ENCODE assay signal across 8 cellular contexts in the genomic region with DNA sequence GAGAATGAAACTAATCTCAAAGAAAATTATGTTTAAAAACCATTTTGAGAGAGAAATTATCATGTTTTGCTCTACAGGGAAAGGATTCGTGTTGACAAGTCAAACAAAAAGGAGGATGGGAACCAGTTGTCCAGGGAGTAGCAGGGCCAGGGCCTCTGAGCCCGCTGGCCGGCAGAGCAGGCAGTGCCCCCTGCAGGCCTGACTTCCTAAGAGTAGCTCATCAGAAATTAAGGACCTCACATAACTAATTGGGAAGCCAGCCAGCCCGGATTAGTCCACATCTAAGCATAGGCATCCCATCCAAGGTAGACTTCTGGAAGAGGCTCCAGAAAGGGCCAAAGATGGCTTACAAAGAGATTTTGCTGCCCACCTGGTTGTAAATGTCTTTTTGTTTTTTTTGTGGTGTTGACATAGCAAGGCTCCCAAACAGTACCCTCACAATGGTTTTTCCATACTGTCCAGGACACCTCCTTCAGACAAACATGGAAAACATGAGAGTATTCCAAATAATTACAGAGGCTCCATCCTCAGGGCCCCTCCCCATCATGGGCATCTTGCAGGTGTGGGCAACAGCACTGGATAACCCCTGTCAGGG.
DNase-seq lines count a peak whose midpoint lies in the region; ATAC-seq lines count a peak whose summit lies in the region.

No MANE protein-coding gene starts in this region.

- no peaks in the 10 kb centered on the region for H3K36me3 Mint-ChIP-seq in activated CD4-positive, alpha-beta T cell treated with anti-CD3 and anti-CD28 coated beads, Interleukin-2, amount 10 ng/mL, durations not matched to agents 7 days and 5 days (ENCODE audit: low read depth)

- H3K4me3 Mint-ChIP-seq in activated CD4-positive, alpha-beta T cell treated with anti-CD3 and anti-CD28 coated beads, Interleukin-2, amount 10 ng/mL, durations not matched to agents 7 days and 5 days = no peak overlapping the region

- H3K27me3 Mint-ChIP-seq in activated CD4-positive, alpha-beta T cell treated with anti-CD3 and anti-CD28 coated beads, Interleukin-2, amount 10 ng/mL, durations not matched to agents 7 days and 5 days = no peaks in the 10 kb centered on the region

- DNase-seq in SIG-M5 treated with dmso at 0.1 percent for 504 hours (lab: John Stamatoyannopoulos, UW; ENCODE audit: unreplicated experiment) (peak; percentile 33), SIG-M5 (lab: John Stamatoyannopoulos, UW) (no peak), MV-4-11 (lab: John Stamatoyannopoulos, UW) (peak; percentile 43), myocyte (ENCODE audit: low read depth) (peak; percentile 65)
- DNase-seq in activated CD4-positive, alpha-beta T cell treated with anti-CD3 and anti-CD28 coated beads, Interleukin-2, amount 10 ng/mL, durations not matched to agents 7 days and 5 days = peak; percentile 19

- ATAC-seq in esophagus mucosa (peak; percentile 81), HG03521 (IDR thresholded peaks at IDR 0.05; ENCODE audit: unreplicated experiment) (no peak), GM21447 (IDR thresholded peaks at IDR 0.05; ENCODE audit: unreplicated experiment) (no peak)

- H3K4me1 Mint-ChIP-seq in activated CD4-positive, alpha-beta T cell treated with anti-CD3 and anti-CD28 coated beads, Interleukin-2, amount 10 ng/mL, durations not matched to agents 7 days and 5 days = no peaks in the 10 kb centered on the region

- CTCF ChIA-PET in activated CD4-positive, alpha-beta T cell treated with anti-CD3 and anti-CD28 coated beads, Interleukin-2, amount 10 ng/mL, durations not matched to agents 7 days and 5 days (lab: Charles Lee) = interaction anchor here (0.7 to 1.4 kb wide), 4 partner anchors 8 to 409 kb away, joined by 3 to 4 read pairs (median 4); no protein-coding TSS in a partner anchor

- POLR2A ChIA-PET in activated CD4-positive, alpha-beta T cell treated with anti-CD3 and anti-CD28 coated beads, Interleukin-2, amount 10 ng/mL, durations not matched to agents 7 days and 5 days (lab: Charles Lee) = no interaction called here

- H3K27ac Mint-ChIP-seq in activated CD4-positive, alpha-beta T cell treated with anti-CD3 and anti-CD28 coated beads, Interleukin-2, amount 10 ng/mL, durations not matched to agents 7 days and 5 days = no peak overlapping the region

- no peaks in the 10 kb centered on the region for H3K9me3 Mint-ChIP-seq in activated CD4-positive, alpha-beta T cell treated with anti-CD3 and anti-CD28 coated beads, Interleukin-2, amount 10 ng/mL, durations not matched to agents 7 days and 5 days
